ENCODE assay signal across 1 cellular context in genomic region chr4:118833192-118833820, GRCh38.
TF ChIP-seq lines count a peak whose summit lies in the region.

No MANE protein-coding gene starts in this region.

TF ChIP-seq in HepG2, 621 proteins besides CTCF, POLR2A, EP300 and RAD21:
- TF ChIP-seq GMEB2 (CRISPR knock-in tag; IDR thresholded peaks at IDR 0.05; ENCODE audit: low read depth) (no peak), ZNF577 (CRISPR knock-in tag; IDR thresholded peaks at IDR 0.05; ENCODE audit: borderline replicate concordance, low read depth) (no peak), NPAS2 (CRISPR knock-in tag; IDR thresholded peaks at IDR 0.05; ENCODE audit: borderline replicate concordance) (no peak), CBFB (CRISPR knock-in tag; IDR thresholded peaks at IDR 0.05) (no peak), ZNF12 (CRISPR knock-in tag; IDR thresholded peaks at IDR 0.05) (no peak), STAG1 (CRISPR knock-in tag; IDR thresholded peaks at IDR 0.05) (no peak), IRF2 (CRISPR knock-in tag; IDR thresholded peaks at IDR 0.05) (no peak), ZNF674 (CRISPR knock-in tag; IDR thresholded peaks at IDR 0.05; ENCODE audit: low read depth) (no peak), PITX1 (CRISPR knock-in tag; IDR thresholded peaks at IDR 0.05) (no peak)
- TF ChIP-seq, protein P1, sequence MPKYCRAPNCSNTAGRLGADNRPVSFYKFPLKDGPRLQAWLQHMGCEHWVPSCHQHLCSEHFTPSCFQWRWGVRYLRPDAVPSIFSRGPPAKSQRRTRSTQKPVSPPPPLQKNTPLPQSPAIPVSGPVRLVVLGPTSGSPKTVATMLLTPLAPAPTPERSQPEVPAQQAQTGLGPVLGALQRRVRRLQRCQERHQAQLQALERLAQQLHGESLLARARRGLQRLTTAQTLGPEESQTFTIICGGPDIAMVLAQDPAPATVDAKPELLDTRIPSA (CRISPR knock-in tag; IDR thresholded peaks at IDR 0.05; ENCODE audit: borderline replicate concordance), result no peak
- TF ChIP-seq, protein P2, sequence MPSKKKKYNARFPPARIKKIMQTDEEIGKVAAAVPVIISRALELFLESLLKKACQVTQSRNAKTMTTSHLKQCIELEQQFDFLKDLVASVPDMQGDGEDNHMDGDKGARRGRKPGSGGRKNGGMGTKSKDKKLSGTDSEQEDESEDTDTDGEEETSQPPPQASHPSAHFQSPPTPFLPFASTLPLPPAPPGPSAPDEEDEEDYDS (CRISPR knock-in tag; IDR thresholded peaks at IDR 0.05), result no peak
